ENCODE assay signal across 8 cellular contexts in the genomic region with DNA sequence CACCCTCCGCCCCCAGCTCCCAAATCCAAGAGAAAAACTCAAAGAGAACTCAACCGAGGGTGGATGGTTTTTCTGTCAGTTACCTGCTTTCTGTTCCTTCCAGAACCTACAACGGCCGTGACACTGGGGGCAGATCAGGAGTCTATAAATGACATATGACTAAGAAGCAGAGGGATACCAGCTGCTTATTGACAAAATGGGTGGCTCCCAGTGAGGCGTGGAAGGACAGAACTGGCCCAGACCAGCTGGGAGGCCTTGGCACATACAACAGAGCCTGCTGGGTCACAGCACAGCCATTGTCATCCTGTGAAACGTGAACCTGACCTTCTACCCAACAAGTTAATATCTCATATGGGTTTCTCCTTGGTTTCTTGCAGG.
DNase-seq lines count a peak whose midpoint lies in the region; ATAC-seq and TF ChIP-seq lines count a peak whose summit lies in the region.

No MANE protein-coding gene starts in this region.

- no peaks in the 10 kb centered on the region for H3K36me3 ChIP-seq in left lung

- no peaks in the 10 kb centered on the region for H3K27me3 ChIP-seq in left lung

- intact Hi-C loops in left lung (cut with DNase I): no loop called here

- H3K4me3 ChIP-seq in LNCaP clone FGC (ENCODE audit: low read depth, low read length): no peak overlapping the region
- no peak overlapping the region for H3K4me3 ChIP-seq in left lung

- H3K27ac ChIP-seq in left lung: peak overlapping the region; percentile 42 to 60

- no peaks in the 10 kb centered on the region for H3K9me3 ChIP-seq in left lung

- H3K4me1 ChIP-seq in left lung: peaks cover 11 to 12% of the 10 kb centered on the region in 2 donors

- no peak for TF ChIP-seq POLR2A in erythroblast (IDR thresholded peaks at IDR 0.05; ENCODE audit: low read length)

- ATAC-seq in GM21390 (IDR thresholded peaks at IDR 0.05; ENCODE audit: unreplicated experiment) (peak; percentile 44), left lung (no peak), GM21528 (IDR thresholded peaks at IDR 0.05; ENCODE audit: low FRiP score, unreplicated experiment) (no peak)

- TF ChIP-seq CTCF in LNCaP clone FGC (IDR thresholded peaks at IDR 0.05; ENCODE audit: control insufficient read depth, extremely low read depth, insufficient read depth) (no peak), left lung (IDR thresholded peaks at IDR 0.05) (no peak)

- DNase-seq in DMS153 (lab: John Stamatoyannopoulos, UW): peak; percentile 81
- peak; percentile 51 for DNase-seq in LNCaP clone FGC (ENCODE audit: low read depth)
- no peak for DNase-seq in left lung
- no peak for DNase-seq in NOMO-1 treated with DMSO at 0.1 percent for 48 hours (lab: John Stamatoyannopoulos, UW; ENCODE audit: unreplicated experiment)
- no peak for DNase-seq in erythroblast (lab: John Stamatoyannopoulos, UW)
- no peak for DNase-seq in NK-92 treated with Interleukin-12 subunit alpha and Interleukin-12 subunit beta, amount 100 ng/mL, for 24 hours (lab: John Stamatoyannopoulos, UW)

Comparison
In these comparisons a context has a peak if more than half of its experiments do, and no peak if none do; other contexts are left out.
1. DNase-seq: peak in DMS153 (single experiment) and LNCaP clone FGC (single experiment); none in left lung (0 of 2), NOMO-1 treated with DMSO at 0.1 percent for 48 hours (single experiment), erythroblast (0 of 2) and NK-92 treated with Interleukin-12 subunit alpha and Interleukin-12 subunit beta, amount 100 ng/mL, for 24 hours (single experiment).